Comparison of ENCODE assay signal across 1 cellular context in genomic region chr11:17735823-17736772, GRCh38.
TF ChIP-seq lines count a peak whose summit lies in the region.

No MANE protein-coding gene starts in this region.

TF ChIP-seq in WTC11, 78 proteins besides CTCF, POLR2A, EP300 and RAD21 (continued from another document):
- TF ChIP-seq NR3C1 (CRISPR knock-in tag; conservative IDR thresholded peaks at IDR 0.05; ENCODE audit: low read depth) (0 out of 2 replicates have a peak, but pooled peaks have one; percentile 32), ATF2 (CRISPR knock-in tag; IDR thresholded peaks at IDR 0.05; ENCODE audit: borderline replicate concordance, low read depth) (peak; percentile 79; the same call in 1 of the 2 replicates), ESRRA (CRISPR knock-in tag; IDR thresholded peaks at IDR 0.05; ENCODE audit: borderline replicate concordance) (peak; percentile 96), USF2 (CRISPR knock-in tag; IDR thresholded peaks at IDR 0.05) (no peak), RORB (CRISPR knock-in tag; IDR thresholded peaks at IDR 0.05) (no peak), ZNF512 (CRISPR knock-in tag; IDR thresholded peaks at IDR 0.05; ENCODE audit: borderline replicate concordance) (0 out of 2 replicates have a peak, but pooled peaks have one; percentile 32), NFE2L1 (CRISPR knock-in tag; IDR thresholded peaks at IDR 0.05) (peak; percentile 94), SP1 (CRISPR knock-in tag; conservative IDR thresholded peaks at IDR 0.05) (peak; percentile 47; the same call in 1 of the 2 replicates), FOXK1 (CRISPR knock-in tag; IDR thresholded peaks at IDR 0.05) (peak; percentile 96), PRDM15 (CRISPR knock-in tag; IDR thresholded peaks at IDR 0.05) (peak; percentile 82), IRF2 (CRISPR knock-in tag; IDR thresholded peaks at IDR 0.05; ENCODE audit: borderline replicate concordance, low read depth) (peak; percentile 85; the same call in 1 of the 2 replicates), MYBL2 (CRISPR knock-in tag; IDR thresholded peaks at IDR 0.05) (peak; percentile 97), CBFB (CRISPR knock-in tag; IDR thresholded peaks at IDR 0.05; ENCODE audit: low read depth) (0 out of 2 replicates have a peak, but pooled peaks have one; percentile 41), AFF4 (CRISPR knock-in tag; IDR thresholded peaks at IDR 0.05; ENCODE audit: borderline replicate concordance) (peak; percentile 88; the same call in 1 of the 2 replicates), ZNF232 (CRISPR knock-in tag; IDR thresholded peaks at IDR 0.05) (peak; percentile 93), RELA (CRISPR knock-in tag; IDR thresholded peaks at IDR 0.05; ENCODE audit: borderline replicate concordance) (peak; percentile 99), OVOL2 (CRISPR knock-in tag; IDR thresholded peaks at IDR 0.05; ENCODE audit: borderline replicate concordance) (no peak), HMGXB4 (CRISPR knock-in tag; IDR thresholded peaks at IDR 0.05) (peak; percentile 61; the same call in 1 of the 2 replicates), ZNF121 (CRISPR knock-in tag; IDR thresholded peaks at IDR 0.05) (peak; percentile 88)
